9 cellular contexts compared by ENCODE assay signal in genomic region chr10:132591166-132591971, GRCh38.
A peak's percentile ranks its signal among the peaks of the same experiment; 100 is the strongest.
DNase-seq lines count a peak whose midpoint lies in the region; ATAC-seq and TF ChIP-seq lines count a peak whose summit lies in the region.
"Had no signal": no experiment of that assay in that cellular context is flagged by ENCODE, and none has a peak within 500 bp of the region (broad histone marks: within the 10 kb centered on the region; RNA-seq: fewer than 3 reads in every experiment).

No MANE protein-coding gene starts in this region.

- TF ChIP-seq CTCF in choroid plexus epithelial cell (conservative IDR thresholded peaks at IDR 0.05; ENCODE audit: low read depth, low read length) (no peak), tibial artery (IDR thresholded peaks at IDR 0.05) (no peak)

- no peak overlapping the region for H3K4me3 ChIP-seq in choroid plexus epithelial cell (ENCODE audit: low read depth, low read length)
- peak overlapping the region in 1 of 2 donors; percentile 20 for H3K4me3 ChIP-seq in tibial artery

- no peaks in the 10 kb centered on the region for H3K9me3 ChIP-seq in tibial artery

- H3K36me3 ChIP-seq in tibial artery, result no peaks in the 10 kb centered on the region

- peak; percentile 2 to 38 for DNase-seq in NCI-H526 (lab: John Stamatoyannopoulos, UW)
- DNase-seq in NCI-H526 treated with DMSO at 0.1 percent for 48 hours (lab: John Stamatoyannopoulos, UW), result no peak
- peak; percentile 48 for DNase-seq in choroid plexus epithelial cell (ENCODE audit: low read depth)
- DNase-seq in left kidney (ENCODE audit: low read depth, low spot score), result peak; percentile 33
- peak in 1 of 2 donors; percentile 93 for DNase-seq in tibial artery
- DNase-seq in AG20443 (ENCODE audit: low spot score), result no peak
- DNase-seq in OCI-M2 (lab: John Stamatoyannopoulos, UW; ENCODE audit: unreplicated experiment), result no peak
- DNase-seq: KG1 had no signal

- peaks cover 7 to 100% (median 88%) of the 10 kb centered on the region in 4 donors for H3K4me1 ChIP-seq in tibial artery

- peak overlapping the region; percentile 78 to 80 for H3K27ac ChIP-seq in tibial artery

- intact Hi-C loops in tibial artery (cut with DNase I; ENCODE audit: low total_unique reads), result no loop called here

- no peak for ATAC-seq in HG03460 (IDR thresholded peaks at IDR 0.05; ENCODE audit: unreplicated experiment)

- no peaks in the 10 kb centered on the region for H3K27me3 ChIP-seq in tibial artery

Comparison
In these comparisons a context has a peak if more than half of its experiments do, and no peak if none do; other contexts are left out.
1. DNase-seq: peak in NCI-H526 (2 of 2), choroid plexus epithelial cell (single experiment) and left kidney (single experiment); none in NCI-H526 treated with DMSO at 0.1 percent for 48 hours (single experiment), AG20443 (single experiment) and OCI-M2 (single experiment).